8 cellular contexts compared by ENCODE assay signal in the genomic region with DNA sequence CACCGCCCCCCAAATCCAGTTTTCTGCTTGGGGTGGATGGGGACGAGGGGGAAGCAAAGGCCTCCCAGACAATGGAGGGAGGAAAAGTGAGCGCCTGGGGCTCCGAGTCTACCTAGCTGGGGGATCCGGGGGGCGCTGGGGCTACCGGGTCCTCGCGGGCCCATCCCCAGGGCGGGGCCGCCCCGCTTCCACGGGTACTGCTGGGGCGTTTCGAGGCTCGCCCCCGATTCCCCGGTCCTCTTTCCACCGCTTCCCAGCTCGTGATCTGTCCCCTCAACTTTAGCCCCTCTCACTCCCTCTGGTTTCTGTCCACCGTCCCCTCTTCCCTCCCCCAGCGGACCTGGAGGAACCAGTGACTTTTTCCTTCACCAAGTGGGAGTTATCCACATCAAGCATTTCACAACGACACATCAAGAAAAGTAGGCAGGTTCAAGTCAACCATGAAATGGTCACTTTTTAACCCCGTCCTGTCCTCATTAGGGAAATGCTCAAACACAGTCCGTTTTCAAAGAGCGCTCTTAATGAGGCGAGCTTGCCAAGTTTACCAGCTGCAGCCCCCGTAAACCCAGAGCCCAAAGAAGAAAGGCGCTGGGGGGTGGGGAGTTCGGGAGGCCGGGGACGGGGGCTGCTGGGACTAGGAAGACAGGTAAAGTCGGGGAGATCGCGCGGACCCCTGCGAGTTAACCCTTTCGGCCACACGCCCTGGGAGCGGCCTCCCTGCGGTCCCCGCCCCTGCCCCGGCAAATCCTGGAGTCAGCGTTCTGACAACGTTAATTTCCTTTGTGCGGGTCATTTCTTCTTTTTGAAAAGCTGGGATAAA. TPM values are rescaled to one million over a fixed set of nuclear protein-coding genes. Genes with fewer than 3 reads are reported as not detected.
DNase-seq lines count a peak whose midpoint lies in the region; ATAC-seq, FAIRE-seq and TF ChIP-seq lines count a peak whose summit lies in the region.

No MANE protein-coding gene starts in this region.

- peaks cover 14% of the 10 kb centered on the region; the same call in 1 of the 2 replicates for H3K79me2 ChIP-seq in GM23338 (replicated peaks; ENCODE audit: insufficient read depth)

- H3K4me1 ChIP-seq in GM23338 (ENCODE audit: insufficient read depth) = peaks cover 51% of the 10 kb centered on the region

- peaks cover 4% of the 10 kb centered on the region; the same call in 1 of the 3 replicates for H3K9me3 Mint-ChIP-seq in GM23338
- no peaks in the 10 kb centered on the region for H3K9me3 Mint-ChIP-seq in neural crest cell

- no peaks in the 10 kb centered on the region for H3K36me3 ChIP-seq in GM23338 (ENCODE audit: insufficient read depth)

- H3K4me3 Mint-ChIP-seq in GM23338 = peak overlapping the region; percentile 95
- peak overlapping the region; percentile 99 for H3K4me3 Mint-ChIP-seq in neural crest cell

- H3K27ac ChIP-seq in GM23338 (ENCODE audit: low read depth) = peak overlapping the region; percentile 89

- peak overlapping the region; percentile 95 for H3K27ac Mint-ChIP-seq in GM23338
- peak overlapping the region; percentile 73 for H3K27ac Mint-ChIP-seq in neural crest cell (ENCODE audit: unreplicated experiment)

- H3F3A ChIP-seq in GM23338 (replicated peaks; ENCODE audit: low read depth) = peaks cover 10% of the 10 kb centered on the region

- H3K4me3 ChIP-seq in GM23338 (peak overlapping the region; percentile 85), fibroblast of villous mesenchyme (ENCODE audit: low read depth, low read length) (peak overlapping the region; percentile 70)

- H4K20me1 ChIP-seq in GM23338 (replicated peaks; ENCODE audit: insufficient read depth) = no peaks in the 10 kb centered on the region

- TF ChIP-seq CTCF in GM23338 (conservative IDR thresholded peaks at IDR 0.05; ENCODE audit: low read depth in 2 of 2) (no peak), fibroblast of villous mesenchyme (IDR thresholded peaks at IDR 0.05; ENCODE audit: insufficient read depth, low read depth, low read length) (no peak), neural crest cell (conservative IDR thresholded peaks at IDR 0.05) (no peak)

- POLR2A ChIA-PET in HEK293T (lab: Yijun Ruan, JAX) = no interaction called here

- ATAC-seq in GM23338 = peak; percentile 29

- peaks cover 58% of the 10 kb centered on the region for H3K4me1 Mint-ChIP-seq in GM23338
- peaks cover 42% of the 10 kb centered on the region for H3K4me1 Mint-ChIP-seq in neural crest cell

- DNase-seq in GM23338 (ENCODE audit: low spot score) (peak; percentile 69), fibroblast of villous mesenchyme (ENCODE audit: low read depth) (peak; percentile 31), neural crest cell (ENCODE audit: low read depth, low spot score) (no peak), putamen (ENCODE audit: low spot score) (no peak), HEK293T (ENCODE audit: extremely low spot score) (no peak)
- DNase-seq in stimulated activated CD4-positive, alpha-beta T cell treated with anti-CD3 and anti-CD28 coated beads, Interleukin-4, amount 100 ng/mL, for 24 hours = no peak

- peak overlapping the region; percentile 67; the same call in 1 of the 2 replicates for H2AFZ ChIP-seq in GM23338

- H3K27me3 Mint-ChIP-seq in GM23338 (ENCODE audit: insufficient read depth, low read depth, poor library complexity) = peaks cover 49% of the 10 kb centered on the region
- H3K27me3 Mint-ChIP-seq in neural crest cell (ENCODE audit: low read depth) = peaks cover 90% of the 10 kb centered on the region

- peaks cover 2% of the 10 kb centered on the region; the same call in 1 of the 3 replicates for H3K36me3 Mint-ChIP-seq in GM23338 (ENCODE audit: low read depth)
- no peaks in the 10 kb centered on the region for H3K36me3 Mint-ChIP-seq in neural crest cell (ENCODE audit: low read depth)

- peaks cover 65% of the 10 kb centered on the region for H3K27me3 ChIP-seq in GM23338 (ENCODE audit: insufficient read depth)

- no peaks in the 10 kb centered on the region for H3K9me2 ChIP-seq in GM23338 (ENCODE audit: insufficient read depth)

- H3K4me2 ChIP-seq in GM23338 = peak overlapping the region; percentile 89

- FAIRE-seq in A204.1 (lab: Jason Lieb, UNC) (peak; percentile 55), TTC549 (lab: Jason Lieb, UNC) (peak; percentile 39)

- CTCF ChIA-PET in HEK293T (lab: Yijun Ruan, JAX) = interaction anchor here (0.5 kb wide), 1 partner anchor 11 kb away, joined by 3 read pairs; no protein-coding TSS in a partner anchor

TF ChIP-seq in GM23338, 12 proteins besides CTCF, POLR2A, EP300 and RAD21:
- TF ChIP-seq REST (IDR thresholded peaks at IDR 0.05; ENCODE audit: unreplicated experiment) (no peak), ZNF114 (CRISPR knock-in tag; IDR thresholded peaks at IDR 0.05) (no peak), NANOG (IDR thresholded peaks at IDR 0.05; ENCODE audit: borderline replicate concordance) (no peak), POLR2AphosphoS5 (IDR thresholded peaks at IDR 0.05; ENCODE audit: low read depth) (no peak), EZH2 (IDR thresholded peaks at IDR 0.05; ENCODE audit: low read depth, unreplicated experiment) (no peak), ZNF331 (CRISPR knock-in tag; IDR thresholded peaks at IDR 0.05; ENCODE audit: low read depth) (no peak)
TF ChIP-seq in GM23338: peak in this region for 0.

TF ChIP-seq in HEK293T, 16 proteins besides CTCF, POLR2A, EP300 and RAD21:
- no peak for TF ChIP-seq HDGF (IDR thresholded peaks at IDR 0.05; ENCODE audit: borderline replicate concordance)

RNA-seq across cellular contexts. Expression of gene NFIB, which starts 2.0 kb away (rescaled TPM):
- 2.6 and 4.7 TPM in 2 replicates for total RNA-seq in GM23338 (2014; rRNA removed; shearing (Covaris generic))
- 2.4 and 3.9 TPM in 2 replicates for polyA plus RNA-seq in GM23338 (2016; fragmentation: Nextera tagmentation; extraction: Ambion mirVana)
- total RNA-seq in fibroblast of villous mesenchyme (5.8 and 12.1 TPM in 2 replicates), neural crest cell (2.9 and 3.7 TPM in 2 replicates)

Comparison
In these comparisons a context has a peak if more than half of its experiments do, and no peak if none do; other contexts are left out.
1. DNase-seq: peak in GM23338 (single experiment) and fibroblast of villous mesenchyme (single experiment); none in neural crest cell (single experiment), putamen (single experiment), stimulated activated CD4-positive, alpha-beta T cell treated with anti-CD3 and anti-CD28 coated beads, Interleukin-4, amount 100 ng/mL, for 24 hours (single experiment) and HEK293T (single experiment).